Comparison of ENCODE assay signal across 9 cellular contexts in genomic region chr20:41619360-41620115, GRCh38. TPM values are rescaled to one million over a fixed set of nuclear protein-coding genes. Genes with fewer than 3 reads are reported as not detected.
DNase-seq lines count a peak whose midpoint lies in the region; ATAC-seq, FAIRE-seq and TF ChIP-seq lines count a peak whose summit lies in the region.
"Had no signal": no experiment of that assay in that cellular context is flagged by ENCODE, and none has a peak within 500 bp of the region (broad histone marks: within the 10 kb centered on the region; RNA-seq: fewer than 3 reads in every experiment).

No MANE protein-coding gene starts in this region.

- no peaks in the 10 kb centered on the region for H3K9me3 ChIP-seq in CD4-positive, alpha-beta memory T cell (ENCODE audit: control insufficient read depth in 1 of 2, low read length in 2 of 2)
- no peaks in the 10 kb centered on the region for H3K9me3 ChIP-seq in astrocyte (ENCODE audit: insufficient read depth, low read depth, low read length)

- no peaks in the 10 kb centered on the region for H3K27me3 Mint-ChIP-seq in CD4-positive, alpha-beta memory T cell
- H3K27me3 Mint-ChIP-seq in IgD-negative memory B cell (no peaks in the 10 kb centered on the region), astrocyte (ENCODE audit: low read depth, unreplicated experiment) (peaks cover 9% of the 10 kb centered on the region)
- no peaks in the 10 kb centered on the region for H3K27me3 Mint-ChIP-seq in naive thymus-derived CD8-positive, alpha-beta T cell

- H3K36me3 Mint-ChIP-seq in CD4-positive, alpha-beta memory T cell: peaks cover 0 to 5% of the 10 kb centered on the region in 2 donors
- H3K36me3 Mint-ChIP-seq in IgD-negative memory B cell (no peaks in the 10 kb centered on the region), astrocyte (ENCODE audit: low read depth, unreplicated experiment) (no peaks in the 10 kb centered on the region)
- H3K36me3 Mint-ChIP-seq in naive thymus-derived CD8-positive, alpha-beta T cell: no peaks in the 10 kb centered on the region

- H3K4me1 ChIP-seq in CD4-positive, alpha-beta memory T cell (ENCODE audit: insufficient read depth, low read length): peaks cover 37% of the 10 kb centered on the region
- H3K4me1 ChIP-seq in astrocyte (ENCODE audit: insufficient read depth, low read length): peaks cover 8% of the 10 kb centered on the region

- H3K27ac ChIP-seq in CD4-positive, alpha-beta memory T cell (ENCODE audit: low read depth, low read length): no peak overlapping the region
- H3K27ac ChIP-seq in astrocyte (ENCODE audit: low read depth, low read length): no peak overlapping the region

- DNase-seq in CD4-positive, alpha-beta memory T cell: no peak
- DNase-seq in astrocyte (ENCODE audit: low read depth) (peak; percentile 14), HPDE6-E6E7 (ENCODE audit: extremely low spot score) (no peak), NCI-H2171 (lab: John Stamatoyannopoulos, UW) (no peak), A172 (ENCODE audit: low spot score) (no peak)
- DNase-seq in naive thymus-derived CD8-positive, alpha-beta T cell: peak in 1 of 10 donors; percentile 5

- no peak overlapping the region for H3K4me3 ChIP-seq in CD4-positive, alpha-beta memory T cell (ENCODE audit: low read length in 2 of 2)
- H3K4me3 ChIP-seq in astrocyte (ENCODE audit: insufficient read depth, low read depth, low read length): peak overlapping the region; percentile 53

- peak overlapping the region; percentile 91 for H2AFZ ChIP-seq in astrocyte (ENCODE audit: low read depth, low read length)

- peak overlapping the region; percentile 92 for H3K4me2 ChIP-seq in astrocyte (ENCODE audit: low read length)

- POLR2A ChIA-PET in CD4-positive, alpha-beta memory T cell (lab: Charles Lee; ENCODE audit: partially characterized antibody): interaction anchor here (5.0 kb wide), 1 partner anchor 74 kb away, joined by 78 read pairs; no protein-coding TSS in a partner anchor
- POLR2A ChIA-PET in naive thymus-derived CD8-positive, alpha-beta T cell (lab: Charles Lee): interaction anchor here (1.6 to 2.6 kb wide), 2 partner anchors 74 to 481 kb away, joined by 5 to 45 read pairs; partner anchors contain the start of gene PLCG1

- peak overlapping the region; percentile 62 to 93 (median 77) for H3K4me3 Mint-ChIP-seq in CD4-positive, alpha-beta memory T cell
- peak overlapping the region; percentile 84 to 98 (median 93) for H3K4me3 Mint-ChIP-seq in IgD-negative memory B cell
- H3K4me3 Mint-ChIP-seq in astrocyte (ENCODE audit: unreplicated experiment): peak overlapping the region; percentile 85
- peak overlapping the region; percentile 74 to 97 (median 83) for H3K4me3 Mint-ChIP-seq in naive thymus-derived CD8-positive, alpha-beta T cell

- H3K36me3 ChIP-seq in CD4-positive, alpha-beta memory T cell (ENCODE audit: insufficient read depth, low read length): no peaks in the 10 kb centered on the region
- no peaks in the 10 kb centered on the region for H3K36me3 ChIP-seq in astrocyte (ENCODE audit: insufficient read depth, low read length)

- no peak for FAIRE-seq in astrocyte (lab: Jason Lieb, UNC)
- FAIRE-seq: GM18507 had no signal

- H3K79me2 ChIP-seq in astrocyte (ENCODE audit: insufficient read depth, low read length): peaks cover 31% of the 10 kb centered on the region

- TF ChIP-seq CTCF in astrocyte (IDR thresholded peaks at IDR 0.05; ENCODE audit: insufficient read depth, low read depth, low read length): no peak

- CTCF ChIA-PET in CD4-positive, alpha-beta memory T cell (lab: Charles Lee; ENCODE audit: partially characterized antibody): interaction anchor here (1.5 kb wide), 1 partner anchor 11 kb away, joined by 7 read pairs; no protein-coding TSS in a partner anchor

- no peaks in the 10 kb centered on the region for H3K27me3 ChIP-seq in CD4-positive, alpha-beta memory T cell (ENCODE audit: insufficient read depth, low read length)
- peaks cover 6% of the 10 kb centered on the region for H3K27me3 ChIP-seq in astrocyte (ENCODE audit: insufficient read depth, low read length)

- peaks cover 29% of the 10 kb centered on the region for H4K20me1 ChIP-seq in astrocyte (ENCODE audit: insufficient read depth, low read length)

- H3K27ac Mint-ChIP-seq in CD4-positive, alpha-beta memory T cell: peak overlapping the region; percentile 42 to 85 (median 81)
- H3K27ac Mint-ChIP-seq in IgD-negative memory B cell (peak overlapping the region; percentile 22 to 64 (median 29)), astrocyte (ENCODE audit: unreplicated experiment) (no peak overlapping the region)
- peak overlapping the region in 9 of 10 donors; percentile 39 to 85 (median 76) for H3K27ac Mint-ChIP-seq in naive thymus-derived CD8-positive, alpha-beta T cell

- peaks cover 29 to 40% (median 32%) of the 10 kb centered on the region in 4 donors for H3K4me1 Mint-ChIP-seq in CD4-positive, alpha-beta memory T cell
- H3K4me1 Mint-ChIP-seq in IgD-negative memory B cell (peaks cover 27 to 30% (median 29%) of the 10 kb centered on the region in 3 donors), astrocyte (ENCODE audit: low read depth, unreplicated experiment) (peaks cover 20% of the 10 kb centered on the region)
- H3K4me1 Mint-ChIP-seq in naive thymus-derived CD8-positive, alpha-beta T cell: peaks cover 15 to 41% (median 36%) of the 10 kb centered on the region in 4 donors

- H3K9me3 Mint-ChIP-seq in CD4-positive, alpha-beta memory T cell: no peaks in the 10 kb centered on the region
- H3K9me3 Mint-ChIP-seq in IgD-negative memory B cell (no peaks in the 10 kb centered on the region), astrocyte (ENCODE audit: unreplicated experiment) (no peaks in the 10 kb centered on the region)
- H3K9me3 Mint-ChIP-seq in naive thymus-derived CD8-positive, alpha-beta T cell: no peaks in the 10 kb centered on the region

- intact Hi-C loops in CD4-positive, alpha-beta memory T cell (cut with micrococcal nuclease): loop anchor here (2.0 to 10.0 kb wide), 4 partner anchors 135 to 1838 kb away; partner anchors contain the start of genes PLCG1, SRSF6 and ZHX3

- ATAC-seq in naive thymus-derived CD8-positive, alpha-beta T cell: no peak
- no peak for ATAC-seq in GM18519 (IDR thresholded peaks at IDR 0.05; ENCODE audit: low FRiP score, unreplicated experiment)

- no peak overlapping the region for H3K9ac ChIP-seq in astrocyte (ENCODE audit: low read length)

RNA-seq across cellular contexts. Expression of gene CHD6, which starts 1.4 kb away (rescaled TPM):
- 10 to 100 TPM; 93.2 to 96.8 TPM for total RNA-seq in CD4-positive, alpha-beta memory T cell
- polyA plus RNA-seq in CD4-positive, alpha-beta memory T cell: 10 to 100 TPM; 29.2 to 62.3 TPM
- polyA plus RNA-seq in IgD-negative memory B cell: 56.1 TPM
- 41.4 and 44.7 TPM in 2 replicates for total RNA-seq in astrocyte
- 10 to 100 TPM; 92.0 to 96.1 TPM for total RNA-seq in naive thymus-derived CD8-positive, alpha-beta T cell
- polyA plus RNA-seq in naive thymus-derived CD8-positive, alpha-beta T cell: 10 to 100 TPM; 44.3 to 57.4 (median 56.3) TPM
- 17.0 and 19.1 TPM in 2 replicates for total RNA-seq in A172 (2014; rRNA removed; shearing (Covaris generic))
